ENCODE assay signal across 27 cellular contexts in genomic region chr1:25174730-25175612, GRCh38. TPM values are rescaled to one million over a fixed set of nuclear protein-coding genes. Genes with fewer than 3 reads are reported as not detected.
DNase-seq lines count a peak whose midpoint lies in the region; ATAC-seq and TF ChIP-seq lines count a peak whose summit lies in the region.
"Had no signal": no experiment of that assay in that cellular context is flagged by ENCODE, and none has a peak within 500 bp of the region (broad histone marks: within the 10 kb centered on the region; RNA-seq: fewer than 3 reads in every experiment).

No MANE protein-coding gene starts in this region.

- H3K36me3 Mint-ChIP-seq in nephron progenitor cell (ENCODE audit: low read depth), result peaks cover 7% of the 10 kb centered on the region
- H3K36me3 Mint-ChIP-seq: activated naive CD4-positive, alpha-beta T cell treated with anti-CD3 and anti-CD28 coated beads, Interleukin-2, amount 10 ng/mL, durations not matched to agents 7 days and 5 days had no signal

- ATAC-seq in left ventricle myocardium superior, result no peak
- ATAC-seq: gastroesophageal sphincter, upper lobe of right lung had no signal

- H3K9me3 ChIP-seq in right atrium auricular region (no peaks in the 10 kb centered on the region), thyroid gland (no peaks in the 10 kb centered on the region), stomach (peaks cover 0 to 7% (median 0%) of the 10 kb centered on the region in 4 donors), tibial nerve (no peaks in the 10 kb centered on the region)
- H3K9me3 ChIP-seq: BE2C, gastroesophageal sphincter, pancreas, upper lobe of right lung had no signal

- H3K27me3 Mint-ChIP-seq in nephron progenitor cell (ENCODE audit: low read depth, poor library complexity), result peaks cover 78% of the 10 kb centered on the region

- H3K4me1 Mint-ChIP-seq in nephron progenitor cell, result peaks cover 13% of the 10 kb centered on the region
- H3K4me1 Mint-ChIP-seq: activated naive CD4-positive, alpha-beta T cell treated with anti-CD3 and anti-CD28 coated beads, Interleukin-2, amount 10 ng/mL, durations not matched to agents 7 days and 5 days had no signal

- no peak overlapping the region for H3K4me3 Mint-ChIP-seq in nephron progenitor cell
- H3K4me3 Mint-ChIP-seq: activated naive CD4-positive, alpha-beta T cell treated with anti-CD3 and anti-CD28 coated beads, Interleukin-2, amount 10 ng/mL, durations not matched to agents 7 days and 5 days had no signal

- no peak for TF ChIP-seq EP300 in stomach (IDR thresholded peaks at IDR 0.05)
- no peak for TF ChIP-seq EP300 in tibial nerve (IDR thresholded peaks at IDR 0.05)

- H3K9me3 Mint-ChIP-seq in nephron progenitor cell, result peaks cover 34% of the 10 kb centered on the region

- intact Hi-C loops in left ventricle myocardium superior (cut with micrococcal nuclease), result no loop called here
- intact Hi-C loops in thyroid gland (cut with DNase I), result no loop called here
- intact Hi-C loops in posterior vena cava (cut with DNase I), result no loop called here
- intact Hi-C loops in stomach (cut with DNase I; ENCODE audit: low total_unique reads), result no loop called here

- no peak for TF ChIP-seq CTCF in right atrium auricular region (IDR thresholded peaks at IDR 0.05)
- no peak for TF ChIP-seq CTCF in nephron progenitor cell (IDR thresholded peaks at IDR 0.05)
- no peak for TF ChIP-seq CTCF in thyroid gland (IDR thresholded peaks at IDR 0.05)
- TF ChIP-seq CTCF in stomach (IDR thresholded peaks at IDR 0.05), result no peak
- no peak for TF ChIP-seq CTCF in tibial nerve (IDR thresholded peaks at IDR 0.05)

- no peaks in the 10 kb centered on the region for H3K36me3 ChIP-seq in right atrium auricular region
- H3K36me3 ChIP-seq in thyroid gland, result no peaks in the 10 kb centered on the region
- no peaks in the 10 kb centered on the region for H3K36me3 ChIP-seq in stomach
- H3K36me3 ChIP-seq in tibial nerve, result no peaks in the 10 kb centered on the region
- H3K36me3 ChIP-seq: BE2C, cardiac muscle cell, gastroesophageal sphincter, pancreas, upper lobe of right lung had no signal

- no peak overlapping the region for H3K4me3 ChIP-seq in right atrium auricular region
- H3K4me3 ChIP-seq in thyroid gland (replicated peaks in 1 of 3), result no peak overlapping the region
- H3K4me3 ChIP-seq in stomach, result no peak overlapping the region
- no peak overlapping the region for H3K4me3 ChIP-seq in tibial nerve
- H3K4me3 ChIP-seq: cardiac muscle cell, coronary artery, gastroesophageal sphincter, lung, pancreas, upper lobe of right lung had no signal

- DNase-seq in right atrium auricular region (ENCODE audit: low spot score), result peak; percentile 36
- DNase-seq in left ventricle myocardium superior, result no peak
- peak; percentile 83 for DNase-seq in globus pallidus (ENCODE audit: low spot score)
- DNase-seq in nephron progenitor cell, result no peak
- peak; percentile 49 to 50 for DNase-seq in thyroid gland
- no peak for DNase-seq in posterior vena cava (ENCODE audit: low spot score)
- DNase-seq in stomach, result no peak
- no peak for DNase-seq in tibial nerve (ENCODE audit: low spot score in 2 of 2)
- DNase-seq: activated CD4-positive, alpha-beta T cell treated with anti-CD3 and anti-CD28 coated beads for 1 hour; activated naive CD4-positive, alpha-beta T cell treated with anti-CD3 and anti-CD28 coated beads, Interleukin-2, amount 10 ng/mL, durations not matched to agents 7 days and 5 days; activated T-cell treated with anti-CD3 and anti-CD28 coated beads, Interleukin-2, amount 50 U/mL, for 48 hours; BE2C; COR-L47; DMS79; GF-D8; GOT3; MV-4-11; NCI-H1694; NCI-H524 treated with DMSO at 0.1 percent for 48 hours; NK-92 treated with Interleukin-12 subunit alpha and Interleukin-12 subunit beta, amount 100 ng/mL, for 24 hours; pancreas; SIG-M5; upper lobe of right lung had no signal

- H3K27me3 ChIP-seq in right atrium auricular region (no peaks in the 10 kb centered on the region), thyroid gland (no peaks in the 10 kb centered on the region), stomach (no peaks in the 10 kb centered on the region), tibial nerve (no peaks in the 10 kb centered on the region)
- H3K27me3 ChIP-seq: BE2C, cardiac muscle cell, gastroesophageal sphincter, pancreas, upper lobe of right lung had no signal

- no peaks in the 10 kb centered on the region for H3K4me1 ChIP-seq in right atrium auricular region
- H3K4me1 ChIP-seq in thyroid gland, result peaks cover 24 to 26% of the 10 kb centered on the region in 2 donors
- H3K4me1 ChIP-seq in stomach, result peaks cover 0 to 11% (median 5%) of the 10 kb centered on the region in 4 donors
- H3K4me1 ChIP-seq in tibial nerve, result no peaks in the 10 kb centered on the region
- H3K4me1 ChIP-seq: BE2C, gastroesophageal sphincter, pancreas, upper lobe of right lung had no signal

- peak overlapping the region; percentile 58 for H3K27ac Mint-ChIP-seq in nephron progenitor cell
- H3K27ac Mint-ChIP-seq: activated naive CD4-positive, alpha-beta T cell treated with anti-CD3 and anti-CD28 coated beads, Interleukin-2, amount 10 ng/mL, durations not matched to agents 7 days and 5 days had no signal

- H3K27ac ChIP-seq in right atrium auricular region, result no peak overlapping the region
- H3K27ac ChIP-seq in thyroid gland, result peak overlapping the region; percentile 36 to 85 (median 69)
- no peak overlapping the region for H3K27ac ChIP-seq in stomach
- H3K27ac ChIP-seq in tibial nerve, result no peak overlapping the region
- H3K27ac ChIP-seq: cardiac muscle cell, coronary artery, gastroesophageal sphincter, pancreas, upper lobe of right lung had no signal

- no peak for TF ChIP-seq POLR2A in thyroid gland (IDR thresholded peaks at IDR 0.05)
- no peak for TF ChIP-seq POLR2A in stomach (IDR thresholded peaks at IDR 0.05)
- no peak for TF ChIP-seq POLR2A in tibial nerve (IDR thresholded peaks at IDR 0.05)

- 67 to 72% methylated on average over 11 to 13 of the region's 13 CpGs for WGBS in thyroid gland, 2 donors
- 79 to 90% (median 83%) methylated on average over 12 to 13 of the region's 13 CpGs for WGBS in stomach, 5 donors
- 75 to 77% methylated on average over 13 of the region's 13 CpGs for WGBS in tibial nerve, 2 donors

RNA-seq across cellular contexts. Expression of gene SYF2, which starts 57.3 kb away (rescaled TPM):
- total RNA-seq in right atrium auricular region (10 to 100 TPM; 34.3 to 37.2 TPM), left ventricle myocardium superior (40.8 TPM), thyroid gland (10 to 100 TPM; 41.1 to 94.9 (median 57.9) TPM), posterior vena cava (10 to 100 TPM; 35.7 to 38.0 TPM), stomach (10 to 100 TPM; 17.9 to 57.3 (median 29.8) TPM), tibial nerve (10 to 100 TPM; 32.7 to 52.2 (median 43.7) TPM)
- 100 to 1,000 TPM in 1 of 3 donors, 10 to 100 TPM in 2; 71.1 to 146 (median 85.2) TPM for polyA plus RNA-seq in stomach

Comparison
In these comparisons a context has a peak if more than half of its experiments do, and no peak if none do; other contexts are left out.
1. DNase-seq: peak in right atrium auricular region (single experiment), globus pallidus (single experiment) and thyroid gland (2 of 2); none in left ventricle myocardium superior (single experiment), nephron progenitor cell (single experiment), posterior vena cava (single experiment), stomach (single experiment) and tibial nerve (0 of 2).
2. H3K27ac ChIP-seq: peak in thyroid gland (3 of 3); none in right atrium auricular region (0 of 2), stomach (0 of 5) and tibial nerve (0 of 4).